ENCODE assay signal across 8 cellular contexts in the genomic region with DNA sequence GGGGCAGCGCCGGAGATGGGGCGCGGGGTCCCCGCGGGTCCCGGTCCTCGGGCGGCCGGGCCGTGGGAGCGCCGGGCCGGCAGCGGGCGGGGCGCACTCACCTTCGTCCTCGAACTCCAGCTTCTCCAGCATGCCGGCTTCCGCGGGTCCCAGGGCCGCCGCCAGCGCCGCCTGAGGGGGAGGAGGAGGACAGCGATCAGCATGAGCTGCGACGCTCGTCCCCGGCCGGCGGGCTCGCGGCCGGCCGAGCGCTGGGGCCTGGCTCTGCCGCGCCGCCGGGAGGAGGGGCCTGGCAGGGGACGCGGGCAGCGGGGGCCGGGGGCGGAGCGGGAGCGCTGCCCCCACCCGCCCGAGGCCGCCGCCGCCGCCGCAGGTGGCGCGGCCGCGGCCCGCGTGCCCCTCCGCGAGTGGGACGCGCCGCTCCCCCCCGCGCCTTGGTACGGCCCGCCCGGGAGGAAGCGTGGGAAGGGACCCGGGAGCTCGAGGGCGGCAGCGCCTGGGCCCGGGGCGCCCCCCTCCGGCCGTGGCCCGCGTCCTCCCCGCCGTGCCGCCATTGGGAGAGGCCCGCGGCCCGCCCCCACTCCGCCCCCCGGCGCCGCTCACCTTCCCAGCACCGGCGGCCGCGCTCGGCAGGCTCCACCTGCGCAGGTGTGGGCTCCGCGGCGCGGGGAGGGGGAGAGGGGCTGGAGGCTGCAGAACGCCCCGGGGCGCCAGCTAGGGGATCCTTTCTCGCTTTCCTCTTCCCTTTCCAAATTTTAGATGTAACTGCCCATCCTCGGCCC.
DNase-seq lines count a peak whose midpoint lies in the region; ATAC-seq and TF ChIP-seq lines count a peak whose summit lies in the region.

No MANE protein-coding gene starts in this region.

- TF ChIP-seq CTCF in epithelial cell of esophagus (IDR thresholded peaks at IDR 0.05; ENCODE audit: insufficient read depth, low read depth, low read length, missing control alignments) = no peak

- peak overlapping the region; percentile 70 for H3K4me3 ChIP-seq in epithelial cell of esophagus (ENCODE audit: low read length)

- ATAC-seq in GM19395 (IDR thresholded peaks at IDR 0.05; ENCODE audit: unreplicated experiment) = peak; percentile 69
- ATAC-seq in HG03520 (IDR thresholded peaks at IDR 0.05; ENCODE audit: unreplicated experiment) = peak; percentile 70

- DNase-seq in COLO668 (lab: John Stamatoyannopoulos, UW; ENCODE audit: unreplicated experiment) = peak; percentile 97
- DNase-seq in NOMO-1 treated with dmso at 0.1 percent for 144 hours (lab: John Stamatoyannopoulos, UW; ENCODE audit: unreplicated experiment) = peak; percentile 57
- DNase-seq in activated T-cell treated with anti-CD3 and anti-CD28 coated beads for 1 hour (ENCODE audit: low read depth) = peak; percentile 85
- peak; percentile 74 for DNase-seq in epithelial cell of esophagus (ENCODE audit: low read depth)
- DNase-seq in mucosa of gallbladder (ENCODE audit: low spot score) = peak; percentile 86
- DNase-seq in stimulated activated CD8-positive, alpha-beta memory T cell treated with anti-CD3 and anti-CD28 coated beads, Interleukin-4, amount 100 ng/mL, for 48 hours = peak; percentile 91

Comparison
In these comparisons a context has a peak if more than half of its experiments do, and no peak if none do; other contexts are left out.
1. Peak in every context shown above with its lines: DNase-seq, ATAC-seq and H3K4me3 ChIP-seq.